Comparison of ENCODE assay signal across 8 cellular contexts in the genomic region with DNA sequence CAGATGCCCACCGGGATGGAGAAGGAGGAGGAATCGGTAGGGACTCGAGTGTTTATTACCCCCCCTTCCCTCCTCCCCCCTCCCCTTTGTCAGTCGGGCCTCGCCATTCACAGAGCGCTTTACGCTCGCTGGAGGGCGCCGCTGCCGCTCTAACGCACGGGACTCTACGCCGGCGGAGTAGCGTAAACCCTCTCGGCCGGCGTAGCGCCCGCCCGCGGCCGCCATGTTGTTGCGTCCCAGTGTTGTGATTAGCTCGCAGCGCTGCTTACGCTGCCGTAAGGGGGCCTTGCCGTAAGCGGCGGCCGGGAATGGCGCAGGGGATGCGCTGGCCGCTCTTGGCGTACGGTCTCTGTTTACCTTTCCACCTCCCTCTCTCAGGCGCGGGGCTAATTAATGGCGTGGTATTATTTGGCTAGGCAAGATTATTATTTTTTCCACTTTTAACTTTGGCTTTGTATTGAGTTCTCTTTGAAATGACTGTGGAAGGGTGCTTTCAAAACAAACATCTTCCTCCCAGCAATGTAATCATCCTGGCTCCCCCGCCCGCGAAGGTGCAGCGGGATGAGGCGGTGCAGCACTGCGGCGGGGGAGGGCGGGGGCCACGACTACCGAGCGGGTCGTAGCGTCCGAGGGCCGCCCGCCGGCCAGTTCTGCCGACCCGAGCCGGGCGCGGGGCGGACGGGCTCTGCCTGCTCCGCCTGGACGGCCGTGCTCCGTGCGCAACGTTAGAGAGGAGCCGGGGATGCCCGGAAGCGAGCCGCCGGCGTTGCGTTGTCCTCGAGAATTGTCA. TPM values are rescaled to one million over a fixed set of nuclear protein-coding genes. Genes with fewer than 3 reads are reported as not detected.
DNase-seq lines count a peak whose midpoint lies in the region; ATAC-seq and TF ChIP-seq lines count a peak whose summit lies in the region.

No MANE protein-coding gene starts in this region.

- H3K36me3 ChIP-seq in GM06990 (ENCODE audit: control insufficient read depth, insufficient read depth, low read length) (no peaks in the 10 kb centered on the region), SK-N-SH (replicated peaks in 1 of 2; ENCODE audit: control insufficient read depth in 1 of 2, insufficient read depth in 2 of 2, low read length in 1 of 2) (no peaks in the 10 kb centered on the region), suprapubic skin (no peaks in the 10 kb centered on the region)

- CTCF ChIA-PET in SK-N-SH (lab: Yijun Ruan, JAX) = interaction anchor here (0.6 to 0.9 kb wide), 3 partner anchors 75 to 345 kb away, joined by 3 read pairs; no protein-coding TSS in a partner anchor

- TF ChIP-seq CTCF in GM06990 (IDR thresholded peaks at IDR 0.05; ENCODE audit: insufficient read depth, low read length, poor library complexity, severe bottlenecking) = peak; percentile 27
- peak; percentile 27 for TF ChIP-seq CTCF in SK-N-SH (IDR thresholded peaks at IDR 0.05)
- TF ChIP-seq CTCF in suprapubic skin (IDR thresholded peaks at IDR 0.05) = peak in 1 of 2 donors; percentile 53

- H3K4me1 ChIP-seq in SK-N-SH (ENCODE audit: control insufficient read depth in 1 of 2, insufficient read depth in 2 of 2, low read depth in 1 of 2, low read length in 1 of 2) (peaks cover 0 to 6% of the 10 kb centered on the region in 2 experiments; a peak in 2 of 4 replicates), suprapubic skin (peaks cover 28% of the 10 kb centered on the region)

- peak overlapping the region; percentile 90 for H3K9ac ChIP-seq in SK-N-SH

- 0% methylated on average over 8 of the region's 80 CpGs for WGBS in SK-N-SH (ENCODE audit: low lambda C conversion rate)
- WGBS in suprapubic skin = 0% methylated on average over 14 of the region's 80 CpGs

- DNase-seq in GM06990 (ENCODE audit: extremely low read depth, insufficient read length) = peak; percentile 94
- peak; percentile 89 for DNase-seq in NCI-H1092 (lab: John Stamatoyannopoulos, UW)
- DNase-seq in SK-N-SH = peak; percentile 95
- DNase-seq in activated naive CD4-positive, alpha-beta T cell treated with anti-CD3 and anti-CD28 coated beads, Interleukin-2, amount 50 U/mL, for 72 hours (ENCODE audit: low spot score in 2 of 2) = peak; percentile 94 to 96
- peak; percentile 94 for DNase-seq in globus pallidus (ENCODE audit: low spot score)
- peak; percentile 66 to 98 (median 92) for DNase-seq in nucleus accumbens (lab: John Stamatoyannopoulos, UW)
- peak; percentile 96 for DNase-seq in suprapubic skin (ENCODE audit: low spot score in 2 of 2)

- H3K79me2 ChIP-seq in SK-N-SH (ENCODE audit: insufficient read depth) = peaks cover 51% of the 10 kb centered on the region

- H3K27ac Mint-ChIP-seq in activated naive CD4-positive, alpha-beta T cell treated with anti-CD3 and anti-CD28 coated beads, Interleukin-2, amount 50 U/mL, for 72 hours = peak overlapping the region; percentile 94 to 99

- POLR2A ChIA-PET in SK-N-SH (lab: Yijun Ruan, JAX) = interaction anchor here (0.6 to 1.0 kb wide), 4 partner anchors 12 to 624 kb away, joined by 3 to 6 read pairs (median 4); a partner anchor contains a TSS

- peak; percentile 38 for ATAC-seq in HG02623 (IDR thresholded peaks at IDR 0.05; ENCODE audit: unreplicated experiment)
- ATAC-seq in activated naive CD4-positive, alpha-beta T cell treated with anti-CD3 and anti-CD28 coated beads, Interleukin-2, amount 50 U/mL, for 72 hours = peak; percentile 50 to 64

- TF ChIP-seq RAD21 in SK-N-SH (IDR thresholded peaks at IDR 0.05; ENCODE audit: low read length) = 0 out of 2 replicates have a peak, but pooled peaks have one; percentile 24

- peaks cover 12 to 17% of the 10 kb centered on the region in 2 donors for H3K36me3 Mint-ChIP-seq in activated naive CD4-positive, alpha-beta T cell treated with anti-CD3 and anti-CD28 coated beads, Interleukin-2, amount 50 U/mL, for 72 hours

- TF ChIP-seq EP300 in SK-N-SH (IDR thresholded peaks at IDR 0.05; ENCODE audit: borderline replicate concordance in 1 of 2, low read depth in 1 of 2, low read length in 1 of 2) (no peak), suprapubic skin (IDR thresholded peaks at IDR 0.05) (no peak)

- H3K27me3 ChIP-seq in GM06990 (replicated peaks; ENCODE audit: control insufficient read depth, insufficient read depth, low read length) (no peaks in the 10 kb centered on the region), SK-N-SH (ENCODE audit: insufficient read depth) (no peaks in the 10 kb centered on the region), suprapubic skin (no peaks in the 10 kb centered on the region)

- peaks cover 51% of the 10 kb centered on the region for H4K20me1 ChIP-seq in SK-N-SH (ENCODE audit: insufficient read depth)

- H3K9me3 ChIP-seq in SK-N-SH (no peaks in the 10 kb centered on the region), suprapubic skin (no peaks in the 10 kb centered on the region)

- H2AFZ ChIP-seq in SK-N-SH (ENCODE audit: low read depth) = peak overlapping the region; percentile 76; the same call in 1 of the 2 replicates

- H3K4me2 ChIP-seq in SK-N-SH = peak overlapping the region; percentile 97

- H3F3A ChIP-seq in SK-N-SH (replicated peaks; ENCODE audit: insufficient read depth) = peaks cover 7% of the 10 kb centered on the region

- TF ChIP-seq POLR2A in suprapubic skin (IDR thresholded peaks at IDR 0.05) = no peak

- H3K4me3 ChIP-seq in GM06990 (replicated peaks; ENCODE audit: low read depth, low read length) = peak overlapping the region; percentile 93
- H3K4me3 ChIP-seq in SK-N-SH (ENCODE audit: low read depth in 2 of 2, low read length in 1 of 2) = peak overlapping the region; percentile 93 to 97
- peak overlapping the region; percentile 97 for H3K4me3 ChIP-seq in suprapubic skin

- no peaks in the 10 kb centered on the region for H3K9me2 ChIP-seq in SK-N-SH

- H3K27ac ChIP-seq in SK-N-SH (ENCODE audit: low read depth in 2 of 2, low read length in 1 of 2) (peak overlapping the region; percentile 90 to 99), suprapubic skin (peak overlapping the region; percentile 100)

- no peaks in the 10 kb centered on the region for H3K9me3 Mint-ChIP-seq in activated naive CD4-positive, alpha-beta T cell treated with anti-CD3 and anti-CD28 coated beads, Interleukin-2, amount 50 U/mL, for 72 hours

TF ChIP-seq in SK-N-SH, 30 proteins besides CTCF, POLR2A, EP300 and RAD21 (continues in another document):
- no peak for TF ChIP-seq JUND (IDR thresholded peaks at IDR 0.05)
- TF ChIP-seq SMC3 (IDR thresholded peaks at IDR 0.05; ENCODE audit: low read depth, low read length) = no peak
- no peak for TF ChIP-seq GATA2 (CRISPR knock-in tag; IDR thresholded peaks at IDR 0.05)
- TF ChIP-seq TAF1 (IDR thresholded peaks at IDR 0.05; ENCODE audit: borderline replicate concordance, low read depth, low read length) = 0 out of 2 replicates have a peak, but pooled peaks have one; percentile 16
- TF ChIP-seq, protein P1, sequence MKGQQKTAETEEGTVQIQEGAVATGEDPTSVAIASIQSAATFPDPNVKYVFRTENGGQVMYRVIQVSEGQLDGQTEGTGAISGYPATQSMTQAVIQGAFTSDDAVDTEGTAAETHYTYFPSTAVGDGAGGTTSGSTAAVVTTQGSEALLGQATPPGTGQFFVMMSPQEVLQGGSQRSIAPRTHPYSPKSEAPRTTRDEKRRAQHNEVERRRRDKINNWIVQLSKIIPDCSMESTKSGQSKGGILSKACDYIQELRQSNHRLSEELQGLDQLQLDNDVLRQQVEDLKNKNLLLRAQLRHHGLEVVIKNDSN (IDR thresholded peaks at IDR 0.05; ENCODE audit: borderline replicate concordance, low read depth) = no peak
- no peak for TF ChIP-seq GABPA (IDR thresholded peaks at IDR 0.05; ENCODE audit: low read depth)
- TF ChIP-seq, protein P2, sequence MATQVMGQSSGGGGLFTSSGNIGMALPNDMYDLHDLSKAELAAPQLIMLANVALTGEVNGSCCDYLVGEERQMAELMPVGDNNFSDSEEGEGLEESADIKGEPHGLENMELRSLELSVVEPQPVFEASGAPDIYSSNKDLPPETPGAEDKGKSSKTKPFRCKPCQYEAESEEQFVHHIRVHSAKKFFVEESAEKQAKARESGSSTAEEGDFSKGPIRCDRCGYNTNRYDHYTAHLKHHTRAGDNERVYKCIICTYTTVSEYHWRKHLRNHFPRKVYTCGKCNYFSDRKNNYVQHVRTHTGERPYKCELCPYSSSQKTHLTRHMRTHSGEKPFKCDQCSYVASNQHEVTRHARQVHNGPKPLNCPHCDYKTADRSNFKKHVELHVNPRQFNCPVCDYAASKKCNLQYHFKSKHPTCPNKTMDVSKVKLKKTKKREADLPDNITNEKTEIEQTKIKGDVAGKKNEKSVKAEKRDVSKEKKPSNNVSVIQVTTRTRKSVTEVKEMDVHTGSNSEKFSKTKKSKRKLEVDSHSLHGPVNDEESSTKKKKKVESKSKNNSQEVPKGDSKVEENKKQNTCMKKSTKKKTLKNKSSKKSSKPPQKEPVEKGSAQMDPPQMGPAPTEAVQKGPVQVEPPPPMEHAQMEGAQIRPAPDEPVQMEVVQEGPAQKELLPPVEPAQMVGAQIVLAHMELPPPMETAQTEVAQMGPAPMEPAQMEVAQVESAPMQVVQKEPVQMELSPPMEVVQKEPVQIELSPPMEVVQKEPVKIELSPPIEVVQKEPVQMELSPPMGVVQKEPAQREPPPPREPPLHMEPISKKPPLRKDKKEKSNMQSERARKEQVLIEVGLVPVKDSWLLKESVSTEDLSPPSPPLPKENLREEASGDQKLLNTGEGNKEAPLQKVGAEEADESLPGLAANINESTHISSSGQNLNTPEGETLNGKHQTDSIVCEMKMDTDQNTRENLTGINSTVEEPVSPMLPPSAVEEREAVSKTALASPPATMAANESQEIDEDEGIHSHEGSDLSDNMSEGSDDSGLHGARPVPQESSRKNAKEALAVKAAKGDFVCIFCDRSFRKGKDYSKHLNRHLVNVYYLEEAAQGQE (IDR thresholded peaks at IDR 0.05; ENCODE audit: low read depth, low read length) = no peak

RNA-seq across cellular contexts. Expression of a gene that starts 0.8 kb away (rescaled TPM):
- polyA plus RNA-seq in SK-N-SH (2012; rRNA removed) = 8.8 and 13.4 TPM in 2 replicates
- 12.3 and 12.7 TPM in 2 replicates for polyA plus RNA-seq in SK-N-SH (2012; cell fraction: cytosol; rRNA removed)
- 4.2 and 12.6 TPM in 2 replicates for polyA plus RNA-seq in SK-N-SH (2012; cell fraction: nucleus; rRNA removed)
- total RNA-seq in activated naive CD4-positive, alpha-beta T cell treated with anti-CD3 and anti-CD28 coated beads, Interleukin-2, amount 50 U/mL, for 72 hours = 10 to 100 TPM; 14.7 to 29.0 TPM
- total RNA-seq in suprapubic skin = 10 to 100 TPM; 22.9 to 30.3 (median 26.9) TPM

Comparison
In these comparisons a context has a peak if more than half of its experiments do, and no peak if none do; other contexts are left out.
1. Peak in every context shown above with its lines: DNase-seq, ATAC-seq, H3K4me3 ChIP-seq and H3K27ac ChIP-seq.